1 cellular context compared by ENCODE assay signal in the genomic region with DNA sequence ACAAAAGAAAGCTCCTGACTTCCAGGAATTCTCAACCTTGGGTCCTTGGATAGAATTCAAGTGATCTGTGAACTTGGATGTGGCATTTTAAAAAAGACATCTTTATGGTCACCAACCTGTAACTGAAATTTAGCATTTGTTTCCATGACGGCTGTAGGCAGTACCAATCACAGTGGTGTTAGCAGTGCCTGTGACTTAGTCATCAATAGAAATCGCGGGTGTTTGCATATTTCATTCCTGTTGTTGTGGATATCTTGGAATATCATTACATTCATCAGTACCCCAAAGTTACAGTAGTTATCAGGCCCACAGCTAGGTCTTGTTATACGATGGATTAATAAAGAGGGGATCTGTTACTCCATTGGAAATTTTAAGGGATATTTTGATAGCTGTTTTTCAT.
TF ChIP-seq lines count a peak whose summit lies in the region.

No MANE protein-coding gene starts in this region.

TF ChIP-seq in GM23338, 12 proteins besides CTCF, POLR2A, EP300 and RAD21 (continued from another document):
- TF ChIP-seq REST (IDR thresholded peaks at IDR 0.05; ENCODE audit: unreplicated experiment) (no peak), ZNF114 (CRISPR knock-in tag; IDR thresholded peaks at IDR 0.05) (no peak), JUNB (IDR thresholded peaks at IDR 0.05; ENCODE audit: unreplicated experiment) (no peak), CREB1 (CRISPR knock-in tag; IDR thresholded peaks at IDR 0.05; ENCODE audit: low read depth) (no peak), EZH2phosphoT487 (IDR thresholded peaks at IDR 0.05; ENCODE audit: unreplicated experiment) (no peak), EZH2 (IDR thresholded peaks at IDR 0.05; ENCODE audit: low read depth, unreplicated experiment) (no peak), STAT1 (IDR thresholded peaks at IDR 0.05; ENCODE audit: unreplicated experiment) (no peak), ETS1 (IDR thresholded peaks at IDR 0.05) (no peak), POLR2AphosphoS5 (IDR thresholded peaks at IDR 0.05; ENCODE audit: low read depth) (no peak), ZNF331 (CRISPR knock-in tag; IDR thresholded peaks at IDR 0.05; ENCODE audit: low read depth) (no peak)
- TF ChIP-seq, protein P1, sequence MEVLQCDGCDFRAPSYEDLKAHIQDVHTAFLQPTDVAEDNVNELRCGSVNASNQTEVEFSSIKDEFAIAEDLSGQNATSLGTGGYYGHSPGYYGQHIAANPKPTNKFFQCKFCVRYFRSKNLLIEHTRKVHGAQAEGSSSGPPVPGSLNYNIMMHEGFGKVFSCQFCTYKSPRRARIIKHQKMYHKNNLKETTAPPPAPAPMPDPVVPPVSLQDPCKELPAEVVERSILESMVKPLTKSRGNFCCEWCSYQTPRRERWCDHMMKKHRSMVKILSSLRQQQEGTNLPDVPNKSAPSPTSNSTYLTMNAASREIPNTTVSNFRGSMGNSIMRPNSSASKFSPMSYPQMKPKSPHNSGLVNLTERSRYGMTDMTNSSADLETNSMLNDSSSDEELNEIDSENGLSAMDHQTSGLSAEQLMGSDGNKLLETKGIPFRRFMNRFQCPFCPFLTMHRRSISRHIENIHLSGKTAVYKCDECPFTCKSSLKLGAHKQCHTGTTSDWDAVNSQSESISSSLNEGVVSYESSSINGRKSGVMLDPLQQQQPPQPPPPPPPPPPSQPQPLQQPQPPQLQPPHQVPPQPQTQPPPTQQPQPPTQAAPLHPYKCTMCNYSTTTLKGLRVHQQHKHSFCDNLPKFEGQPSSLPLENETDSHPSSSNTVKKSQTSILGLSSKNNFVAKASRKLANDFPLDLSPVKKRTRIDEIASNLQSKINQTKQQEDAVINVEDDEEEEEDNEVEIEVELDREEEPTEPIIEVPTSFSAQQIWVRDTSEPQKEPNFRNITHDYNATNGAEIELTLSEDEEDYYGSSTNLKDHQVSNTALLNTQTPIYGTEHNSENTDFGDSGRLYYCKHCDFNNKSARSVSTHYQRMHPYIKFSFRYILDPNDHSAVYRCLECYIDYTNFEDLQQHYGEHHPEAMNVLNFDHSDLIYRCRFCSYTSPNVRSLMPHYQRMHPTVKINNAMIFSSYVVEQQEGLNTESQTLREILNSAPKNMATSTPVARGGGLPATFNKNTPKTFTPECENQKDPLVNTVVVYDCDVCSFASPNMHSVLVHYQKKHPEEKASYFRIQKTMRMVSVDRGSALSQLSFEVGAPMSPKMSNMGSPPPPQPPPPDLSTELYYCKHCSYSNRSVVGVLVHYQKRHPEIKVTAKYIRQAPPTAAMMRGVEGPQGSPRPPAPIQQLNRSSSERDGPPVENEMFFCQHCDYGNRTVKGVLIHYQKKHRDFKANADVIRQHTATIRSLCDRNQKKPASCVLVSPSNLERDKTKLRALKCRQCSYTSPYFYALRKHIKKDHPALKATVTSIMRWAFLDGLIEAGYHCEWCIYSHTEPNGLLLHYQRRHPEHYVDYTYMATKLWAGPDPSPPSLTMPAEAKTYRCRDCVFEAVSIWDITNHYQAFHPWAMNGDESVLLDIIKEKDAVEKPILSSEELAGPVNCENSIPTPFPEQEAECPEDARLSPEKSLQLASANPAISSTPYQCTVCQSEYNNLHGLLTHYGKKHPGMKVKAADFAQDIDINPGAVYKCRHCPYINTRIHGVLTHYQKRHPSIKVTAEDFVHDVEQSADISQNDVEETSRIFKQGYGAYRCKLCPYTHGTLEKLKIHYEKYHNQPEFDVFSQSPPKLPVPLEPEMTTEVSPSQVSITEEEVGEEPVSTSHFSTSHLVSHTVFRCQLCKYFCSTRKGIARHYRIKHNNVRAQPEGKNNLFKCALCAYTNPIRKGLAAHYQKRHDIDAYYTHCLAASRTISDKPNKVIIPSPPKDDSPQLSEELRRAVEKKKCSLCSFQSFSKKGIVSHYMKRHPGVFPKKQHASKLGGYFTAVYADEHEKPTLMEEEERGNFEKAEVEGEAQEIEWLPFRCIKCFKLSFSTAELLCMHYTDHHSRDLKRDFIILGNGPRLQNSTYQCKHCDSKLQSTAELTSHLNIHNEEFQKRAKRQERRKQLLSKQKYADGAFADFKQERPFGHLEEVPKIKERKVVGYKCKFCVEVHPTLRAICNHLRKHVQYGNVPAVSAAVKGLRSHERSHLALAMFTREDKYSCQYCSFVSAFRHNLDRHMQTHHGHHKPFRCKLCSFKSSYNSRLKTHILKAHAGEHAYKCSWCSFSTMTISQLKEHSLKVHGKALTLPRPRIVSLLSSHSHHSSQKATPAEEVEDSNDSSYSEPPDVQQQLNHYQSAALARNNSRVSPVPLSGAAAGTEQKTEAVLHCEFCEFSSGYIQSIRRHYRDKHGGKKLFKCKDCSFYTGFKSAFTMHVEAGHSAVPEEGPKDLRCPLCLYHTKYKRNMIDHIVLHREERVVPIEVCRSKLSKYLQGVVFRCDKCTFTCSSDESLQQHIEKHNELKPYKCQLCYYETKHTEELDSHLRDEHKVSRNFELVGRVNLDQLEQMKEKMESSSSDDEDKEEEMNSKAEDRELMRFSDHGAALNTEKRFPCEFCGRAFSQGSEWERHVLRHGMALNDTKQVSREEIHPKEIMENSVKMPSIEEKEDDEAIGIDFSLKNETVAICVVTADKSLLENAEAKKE (CRISPR knock-in tag; IDR thresholded peaks at IDR 0.05), result no peak
